Comparison of ENCODE assay signal across 1 cellular context in genomic region chr15:59279023-59279422, GRCh38.
TF ChIP-seq lines count a peak whose summit lies in the region.

No MANE protein-coding gene starts in this region.

TF ChIP-seq in HepG2, 621 proteins besides CTCF, POLR2A, EP300 and RAD21 (continued from another document and continues in another):
- TF ChIP-seq ZNF468 (CRISPR knock-in tag; IDR thresholded peaks at IDR 0.05) (no peak), ZBTB7B (CRISPR knock-in tag; IDR thresholded peaks at IDR 0.05) (0 out of 2 replicates have a peak, but pooled peaks have one; percentile 29), RFXAP (CRISPR knock-in tag; IDR thresholded peaks at IDR 0.05; ENCODE audit: borderline replicate concordance) (no peak), ZBTB20 (CRISPR knock-in tag; IDR thresholded peaks at IDR 0.05; ENCODE audit: borderline replicate concordance, low read depth) (no peak), ZNF282 (IDR thresholded peaks at IDR 0.05; ENCODE audit: partially characterized antibody) (no peak), ZNF232 (CRISPR knock-in tag; IDR thresholded peaks at IDR 0.05; ENCODE audit: borderline replicate concordance) (no peak), ZNF333 (CRISPR knock-in tag; IDR thresholded peaks at IDR 0.05; ENCODE audit: borderline replicate concordance) (no peak), ZNF18 (CRISPR knock-in tag; IDR thresholded peaks at IDR 0.05; ENCODE audit: insufficient replicate concordance) (no peak), PRDM4 (CRISPR knock-in tag; IDR thresholded peaks at IDR 0.05; ENCODE audit: borderline replicate concordance) (no peak), FIP1L1 (IDR thresholded peaks at IDR 0.05; ENCODE audit: borderline replicate concordance, insufficient read depth, low read depth, low read length) (no peak), FOSL2 (CRISPR knock-in tag; IDR thresholded peaks at IDR 0.05) (peak; percentile 30; the same call in 1 of the 2 replicates), ZNF879 (CRISPR knock-in tag; IDR thresholded peaks at IDR 0.05) (no peak), ZBTB10 (CRISPR knock-in tag; IDR thresholded peaks at IDR 0.05; ENCODE audit: borderline replicate concordance) (no peak), ELF1 (CRISPR knock-in tag; IDR thresholded peaks at IDR 0.05) (no peak), ZNF225 (CRISPR knock-in tag; IDR thresholded peaks at IDR 0.05) (no peak), ZBTB39 (CRISPR knock-in tag; IDR thresholded peaks at IDR 0.05) (no peak), TOE1 (CRISPR knock-in tag; IDR thresholded peaks at IDR 0.05) (no peak), ZFP41 (CRISPR knock-in tag; IDR thresholded peaks at IDR 0.05; ENCODE audit: borderline replicate concordance) (no peak), IKZF4 (CRISPR knock-in tag; IDR thresholded peaks at IDR 0.05; ENCODE audit: borderline replicate concordance, low read depth, not compliant biosample characterization) (no peak), ELK4 (CRISPR knock-in tag; IDR thresholded peaks at IDR 0.05; ENCODE audit: borderline replicate concordance) (no peak), PHF21A (CRISPR knock-in tag; IDR thresholded peaks at IDR 0.05) (0 out of 2 replicates have a peak, but pooled peaks have one; percentile 19), SNRNP70 (IDR thresholded peaks at IDR 0.05; ENCODE audit: low read depth, low read length) (no peak), ZFP82 (CRISPR knock-in tag; IDR thresholded peaks at IDR 0.05; ENCODE audit: borderline replicate concordance) (no peak), MZF1 (CRISPR knock-in tag; IDR thresholded peaks at IDR 0.05; ENCODE audit: borderline replicate concordance) (no peak), TEAD3 (CRISPR knock-in tag; optimal IDR thresholded peaks at IDR 0.05; ENCODE audit: borderline replicate concordance) (no peak), NR1H2 (CRISPR knock-in tag; IDR thresholded peaks at IDR 0.05; ENCODE audit: borderline replicate concordance, low read depth) (no peak), KDM5A (IDR thresholded peaks at IDR 0.05; ENCODE audit: borderline replicate concordance, low read length) (no peak), ATF1 (CRISPR knock-in tag; IDR thresholded peaks at IDR 0.05) (no peak), BORCS8-MEF2B (CRISPR knock-in tag; IDR thresholded peaks at IDR 0.05) (no peak), CERS6 (CRISPR knock-in tag; IDR thresholded peaks at IDR 0.05) (no peak), ZNF644 (CRISPR knock-in tag; IDR thresholded peaks at IDR 0.05; ENCODE audit: low read depth) (peak; percentile 30; the same call in 1 of the 2 replicates), RARA (CRISPR knock-in tag; IDR thresholded peaks at IDR 0.05) (0 out of 2 replicates have a peak, but pooled peaks have one; percentile 36), ZNF772 (CRISPR knock-in tag; IDR thresholded peaks at IDR 0.05) (no peak), ARID5B (CRISPR knock-in tag; IDR thresholded peaks at IDR 0.05) (0 out of 2 replicates have a peak, but pooled peaks have one; percentile 18), HNRNPK (IDR thresholded peaks at IDR 0.05; ENCODE audit: low read depth, low read length, poor library complexity, severe bottlenecking) (no peak), NCOA5 (CRISPR knock-in tag; IDR thresholded peaks at IDR 0.05) (no peak), FOXC1 (CRISPR knock-in tag; IDR thresholded peaks at IDR 0.05; ENCODE audit: borderline replicate concordance) (no peak), BCL6 (CRISPR knock-in tag; IDR thresholded peaks at IDR 0.05) (no peak), PAWR (CRISPR knock-in tag; IDR thresholded peaks at IDR 0.05; ENCODE audit: borderline replicate concordance) (no peak), RFX3 (CRISPR knock-in tag; IDR thresholded peaks at IDR 0.05) (no peak), ZBTB4 (CRISPR knock-in tag; IDR thresholded peaks at IDR 0.05; ENCODE audit: borderline replicate concordance) (no peak), ZNF713 (CRISPR knock-in tag; IDR thresholded peaks at IDR 0.05) (no peak), TFDP2 (CRISPR knock-in tag; IDR thresholded peaks at IDR 0.05) (no peak)
